2 cellular contexts compared by ENCODE assay signal in genomic region chr1:205271277-205271676, GRCh38.
TF ChIP-seq lines count a peak whose summit lies in the region.

No MANE protein-coding gene starts in this region.

TF ChIP-seq in A549, 52 proteins besides CTCF, POLR2A, EP300 and RAD21 (continued from another document):
- TF ChIP-seq BCL3 (IDR thresholded peaks at IDR 0.05), result no peak
- 0 out of 3 replicates have a peak, but pooled peaks have one; percentile 8 for TF ChIP-seq SMC3 (IDR thresholded peaks at IDR 0.05)

TF ChIP-seq in GM23338, 12 proteins besides CTCF, POLR2A, EP300 and RAD21 (continued from another document):
- TF ChIP-seq REST (IDR thresholded peaks at IDR 0.05; ENCODE audit: unreplicated experiment), result no peak
- TF ChIP-seq EZH2phosphoT487 (IDR thresholded peaks at IDR 0.05; ENCODE audit: unreplicated experiment), result no peak
- TF ChIP-seq ZNF462 (CRISPR knock-in tag; IDR thresholded peaks at IDR 0.05), result no peak
- no peak for TF ChIP-seq STAT1 (IDR thresholded peaks at IDR 0.05; ENCODE audit: unreplicated experiment)
- TF ChIP-seq ETS1 (IDR thresholded peaks at IDR 0.05), result no peak
- TF ChIP-seq JUNB (IDR thresholded peaks at IDR 0.05; ENCODE audit: unreplicated experiment), result no peak
- no peak for TF ChIP-seq ZNF114 (CRISPR knock-in tag; IDR thresholded peaks at IDR 0.05)
- TF ChIP-seq POLR2AphosphoS5 (IDR thresholded peaks at IDR 0.05; ENCODE audit: low read depth), result no peak
- no peak for TF ChIP-seq NANOG (IDR thresholded peaks at IDR 0.05; ENCODE audit: borderline replicate concordance)
- TF ChIP-seq EZH2 (IDR thresholded peaks at IDR 0.05; ENCODE audit: low read depth, unreplicated experiment), result no peak
